ENCODE assay signal across 1 cellular context in genomic region chr9:107489687-107490605, GRCh38.
TF ChIP-seq lines count a peak whose summit lies in the region.

TSS of gene KLF4 (minus strand) at chr9:107489769. CDS start at chr9:107489172, 597 bp downstream.

TF ChIP-seq in K562, 482 proteins besides CTCF, POLR2A, EP300 and RAD21 (continued from another document and continues in another):
- TF ChIP-seq MGA (IDR thresholded peaks at IDR 0.05) (peak; percentile 76), CCNT2 (IDR thresholded peaks at IDR 0.05; ENCODE audit: borderline replicate concordance, extremely low read depth, insufficient read length, low read depth, low read length) (peak; percentile 60), MTA3 (IDR thresholded peaks at IDR 0.05; ENCODE audit: borderline replicate concordance) (0 out of 2 replicates have a peak, but pooled peaks have one; percentile 27), TAF9B (IDR thresholded peaks at IDR 0.05; ENCODE audit: partially characterized antibody) (no peak), MAZ (CRISPR knock-in tag; conservative IDR thresholded peaks at IDR 0.05 in 1 of 2, IDR thresholded peaks at IDR 0.05 in 1 of 2) (peak in 1 of 2 experiments; percentile 67), CTBP1 (IDR thresholded peaks at IDR 0.05; ENCODE audit: borderline replicate concordance) (peak; percentile 66; the same call in 1 of the 2 replicates), RBM17 (IDR thresholded peaks at IDR 0.05; ENCODE audit: borderline replicate concordance, low read depth, low read length) (no peak), SMAD4 (CRISPR knock-in tag; conservative IDR thresholded peaks at IDR 0.05) (peak; percentile 82), LEF1 (IDR thresholded peaks at IDR 0.05) (no peak), ZFX (CRISPR knock-in tag; IDR thresholded peaks at IDR 0.05) (peak; percentile 45), ATF6 (CRISPR knock-in tag; IDR thresholded peaks at IDR 0.05) (0 out of 2 replicates have a peak, but pooled peaks have one; percentile 74), BHLHE40 (IDR thresholded peaks at IDR 0.05; ENCODE audit: low read length) (peak; percentile 41), JUND (IDR thresholded peaks at IDR 0.05; ENCODE audit: borderline replicate concordance, low read depth, low read length) (peak; percentile 64), JUND (tag; IDR thresholded peaks at IDR 0.05; ENCODE audit: borderline replicate concordance, low read depth, low read length) (peak; percentile 23; the same call in 1 of the 3 replicates), CBFB (CRISPR knock-in tag; IDR thresholded peaks at IDR 0.05) (0 out of 2 replicates have a peak, but pooled peaks have one; percentile 23), POLR2G (IDR thresholded peaks at IDR 0.05; ENCODE audit: low read depth, low read length) (peak; percentile 76), CREM (IDR thresholded peaks at IDR 0.05; ENCODE audit: low read depth) (peak; percentile 60; the same call in 1 of the 2 replicates), BMI1 (IDR thresholded peaks at IDR 0.05; ENCODE audit: low read length) (peak; percentile 74), USF2 (CRISPR knock-in tag; IDR thresholded peaks at IDR 0.05) (peak; percentile 55), EGR1 (conservative IDR thresholded peaks at IDR 0.05) (0 out of 2 replicates have a peak, but pooled peaks have one; percentile 13), GABPA (tag; conservative IDR thresholded peaks at IDR 0.05; ENCODE audit: low read depth) (peak; percentile 32; the same call in 1 of the 2 replicates), TFAP4 (CRISPR knock-in tag; IDR thresholded peaks at IDR 0.05; ENCODE audit: borderline replicate concordance) (peak; percentile 45; the same call in 1 of the 2 replicates), FOSL1 (tag; conservative IDR thresholded peaks at IDR 0.05) (peak; percentile 77), FOXJ3 (CRISPR knock-in tag; IDR thresholded peaks at IDR 0.05) (peak; percentile 80; the same call in 1 of the 2 replicates), HINFP (tag; conservative IDR thresholded peaks at IDR 0.05; ENCODE audit: low read depth) (peak; percentile 54; the same call in 1 of the 2 replicates)
- TF ChIP-seq, protein P1, sequence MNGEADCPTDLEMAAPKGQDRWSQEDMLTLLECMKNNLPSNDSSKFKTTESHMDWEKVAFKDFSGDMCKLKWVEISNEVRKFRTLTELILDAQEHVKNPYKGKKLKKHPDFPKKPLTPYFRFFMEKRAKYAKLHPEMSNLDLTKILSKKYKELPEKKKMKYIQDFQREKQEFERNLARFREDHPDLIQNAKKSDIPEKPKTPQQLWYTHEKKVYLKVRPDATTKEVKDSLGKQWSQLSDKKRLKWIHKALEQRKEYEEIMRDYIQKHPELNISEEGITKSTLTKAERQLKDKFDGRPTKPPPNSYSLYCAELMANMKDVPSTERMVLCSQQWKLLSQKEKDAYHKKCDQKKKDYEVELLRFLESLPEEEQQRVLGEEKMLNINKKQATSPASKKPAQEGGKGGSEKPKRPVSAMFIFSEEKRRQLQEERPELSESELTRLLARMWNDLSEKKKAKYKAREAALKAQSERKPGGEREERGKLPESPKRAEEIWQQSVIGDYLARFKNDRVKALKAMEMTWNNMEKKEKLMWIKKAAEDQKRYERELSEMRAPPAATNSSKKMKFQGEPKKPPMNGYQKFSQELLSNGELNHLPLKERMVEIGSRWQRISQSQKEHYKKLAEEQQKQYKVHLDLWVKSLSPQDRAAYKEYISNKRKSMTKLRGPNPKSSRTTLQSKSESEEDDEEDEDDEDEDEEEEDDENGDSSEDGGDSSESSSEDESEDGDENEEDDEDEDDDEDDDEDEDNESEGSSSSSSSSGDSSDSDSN (IDR thresholded peaks at IDR 0.05; ENCODE audit: borderline replicate concordance in 1 of 2, low read depth in 2 of 2, low read length in 2 of 2), result 0 out of 4 replicates have a peak, but pooled peaks have one; percentile 7 to 67
- TF ChIP-seq, protein P2, sequence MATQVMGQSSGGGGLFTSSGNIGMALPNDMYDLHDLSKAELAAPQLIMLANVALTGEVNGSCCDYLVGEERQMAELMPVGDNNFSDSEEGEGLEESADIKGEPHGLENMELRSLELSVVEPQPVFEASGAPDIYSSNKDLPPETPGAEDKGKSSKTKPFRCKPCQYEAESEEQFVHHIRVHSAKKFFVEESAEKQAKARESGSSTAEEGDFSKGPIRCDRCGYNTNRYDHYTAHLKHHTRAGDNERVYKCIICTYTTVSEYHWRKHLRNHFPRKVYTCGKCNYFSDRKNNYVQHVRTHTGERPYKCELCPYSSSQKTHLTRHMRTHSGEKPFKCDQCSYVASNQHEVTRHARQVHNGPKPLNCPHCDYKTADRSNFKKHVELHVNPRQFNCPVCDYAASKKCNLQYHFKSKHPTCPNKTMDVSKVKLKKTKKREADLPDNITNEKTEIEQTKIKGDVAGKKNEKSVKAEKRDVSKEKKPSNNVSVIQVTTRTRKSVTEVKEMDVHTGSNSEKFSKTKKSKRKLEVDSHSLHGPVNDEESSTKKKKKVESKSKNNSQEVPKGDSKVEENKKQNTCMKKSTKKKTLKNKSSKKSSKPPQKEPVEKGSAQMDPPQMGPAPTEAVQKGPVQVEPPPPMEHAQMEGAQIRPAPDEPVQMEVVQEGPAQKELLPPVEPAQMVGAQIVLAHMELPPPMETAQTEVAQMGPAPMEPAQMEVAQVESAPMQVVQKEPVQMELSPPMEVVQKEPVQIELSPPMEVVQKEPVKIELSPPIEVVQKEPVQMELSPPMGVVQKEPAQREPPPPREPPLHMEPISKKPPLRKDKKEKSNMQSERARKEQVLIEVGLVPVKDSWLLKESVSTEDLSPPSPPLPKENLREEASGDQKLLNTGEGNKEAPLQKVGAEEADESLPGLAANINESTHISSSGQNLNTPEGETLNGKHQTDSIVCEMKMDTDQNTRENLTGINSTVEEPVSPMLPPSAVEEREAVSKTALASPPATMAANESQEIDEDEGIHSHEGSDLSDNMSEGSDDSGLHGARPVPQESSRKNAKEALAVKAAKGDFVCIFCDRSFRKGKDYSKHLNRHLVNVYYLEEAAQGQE (CRISPR knock-in tag; IDR thresholded peaks at IDR 0.05; ENCODE audit: low read depth), result 0 out of 2 replicates have a peak, but pooled peaks have one; percentile 62
- TF ChIP-seq, protein P3, sequence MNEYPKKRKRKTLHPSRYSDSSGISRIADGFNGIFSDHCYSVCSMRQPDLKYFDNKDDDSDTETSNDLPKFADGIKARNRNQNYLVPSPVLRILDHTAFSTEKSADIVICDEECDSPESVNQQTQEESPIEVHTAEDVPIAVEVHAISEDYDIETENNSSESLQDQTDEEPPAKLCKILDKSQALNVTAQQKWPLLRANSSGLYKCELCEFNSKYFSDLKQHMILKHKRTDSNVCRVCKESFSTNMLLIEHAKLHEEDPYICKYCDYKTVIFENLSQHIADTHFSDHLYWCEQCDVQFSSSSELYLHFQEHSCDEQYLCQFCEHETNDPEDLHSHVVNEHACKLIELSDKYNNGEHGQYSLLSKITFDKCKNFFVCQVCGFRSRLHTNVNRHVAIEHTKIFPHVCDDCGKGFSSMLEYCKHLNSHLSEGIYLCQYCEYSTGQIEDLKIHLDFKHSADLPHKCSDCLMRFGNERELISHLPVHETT (CRISPR knock-in tag; conservative IDR thresholded peaks at IDR 0.05 in 1 of 2, IDR thresholded peaks at IDR 0.05 in 1 of 2), result 0 out of 4 replicates have a peak, but pooled peaks of 1 of the 2 experiments have one; percentile 61
